Comparison of ENCODE assay signal across 1 cellular context in the genomic region with DNA sequence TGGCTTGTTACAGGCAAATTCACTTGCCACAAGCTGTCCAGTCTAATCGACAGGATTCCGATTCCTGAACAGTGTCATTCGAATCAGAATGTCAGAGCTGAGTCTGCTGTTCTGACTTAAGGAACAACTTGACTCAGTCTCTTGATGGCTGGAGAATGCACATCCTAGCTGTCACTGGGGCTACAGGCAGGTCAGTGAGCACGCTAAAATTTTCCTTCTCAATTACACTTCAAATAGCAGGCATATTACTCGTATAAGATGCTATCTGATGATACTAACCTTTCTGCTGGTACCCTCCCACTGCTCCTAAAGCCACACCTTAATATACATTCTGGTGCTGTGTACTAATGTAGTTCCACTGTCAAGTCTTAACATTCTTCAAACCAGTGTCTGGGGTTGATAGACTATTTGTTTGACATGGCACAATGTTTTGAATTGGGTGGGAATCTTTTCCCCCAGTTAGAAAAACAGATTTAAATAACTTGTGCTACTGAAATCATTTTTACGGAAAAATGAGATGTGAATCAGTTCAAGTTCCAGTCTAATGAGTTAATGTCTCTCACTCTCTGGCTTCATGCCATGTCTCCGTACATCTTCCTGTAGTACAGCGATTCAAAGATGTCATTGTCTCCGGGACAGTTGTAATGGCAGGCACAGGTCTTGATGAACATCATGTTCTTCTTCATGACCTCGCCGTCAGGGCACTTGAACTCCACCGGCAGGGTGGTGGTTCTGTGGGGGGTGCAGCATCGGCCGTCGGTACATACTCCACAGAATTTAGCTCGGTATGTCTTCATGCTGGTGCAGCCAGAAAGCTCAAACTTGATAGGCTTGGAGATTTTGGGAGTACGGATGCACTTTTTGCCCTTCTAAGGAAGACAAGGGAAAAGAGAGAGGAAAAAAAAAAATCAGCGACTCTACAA.
TF ChIP-seq lines count a peak whose summit lies in the region.

No MANE protein-coding gene starts in this region.

TF ChIP-seq in HepG2, 621 proteins besides CTCF, POLR2A, EP300 and RAD21 (continued from another document and continues in another):
- TF ChIP-seq ZNF646 (CRISPR knock-in tag; IDR thresholded peaks at IDR 0.05) (no peak), ZFP37 (CRISPR knock-in tag; IDR thresholded peaks at IDR 0.05; ENCODE audit: borderline replicate concordance) (no peak), ZIK1 (CRISPR knock-in tag; IDR thresholded peaks at IDR 0.05; ENCODE audit: borderline replicate concordance, low read depth) (no peak), XBP1 (CRISPR knock-in tag; IDR thresholded peaks at IDR 0.05) (no peak), ZNF678 (CRISPR knock-in tag; IDR thresholded peaks at IDR 0.05) (no peak), STAG1 (CRISPR knock-in tag; IDR thresholded peaks at IDR 0.05) (no peak), DZIP1 (CRISPR knock-in tag; IDR thresholded peaks at IDR 0.05) (no peak), ZNF235 (CRISPR knock-in tag; IDR thresholded peaks at IDR 0.05; ENCODE audit: borderline replicate concordance) (no peak), KDM3A (CRISPR knock-in tag; IDR thresholded peaks at IDR 0.05; ENCODE audit: low read depth) (no peak), RARG (CRISPR knock-in tag; IDR thresholded peaks at IDR 0.05; ENCODE audit: low read depth) (no peak), TCF7 (IDR thresholded peaks at IDR 0.05; ENCODE audit: low read depth) (no peak), PAF1 (CRISPR knock-in tag; IDR thresholded peaks at IDR 0.05) (peak; percentile 95), ZFP36L2 (CRISPR knock-in tag; IDR thresholded peaks at IDR 0.05) (no peak), ZNF713 (CRISPR knock-in tag; IDR thresholded peaks at IDR 0.05) (no peak), ZNF501 (CRISPR knock-in tag; IDR thresholded peaks at IDR 0.05) (no peak), CBX2 (IDR thresholded peaks at IDR 0.05; ENCODE audit: low read depth, low read length) (no peak), CBX2 (CRISPR knock-in tag; IDR thresholded peaks at IDR 0.05; ENCODE audit: low read depth) (peak; percentile 16; the same call in 1 of the 2 replicates), MTERF4 (CRISPR knock-in tag; IDR thresholded peaks at IDR 0.05) (no peak), U2AF1 (optimal IDR thresholded peaks at IDR 0.05; ENCODE audit: low read depth, low read length) (no peak), ZSCAN31 (CRISPR knock-in tag; IDR thresholded peaks at IDR 0.05; ENCODE audit: low read depth) (no peak), SNAPC2 (CRISPR knock-in tag; IDR thresholded peaks at IDR 0.05) (0 out of 2 replicates have a peak, but pooled peaks have one; percentile 21), FOXO4 (CRISPR knock-in tag; conservative IDR thresholded peaks at IDR 0.05) (no peak), FOXK2 (IDR thresholded peaks at IDR 0.05) (no peak), ZBTB33 (CRISPR knock-in tag; IDR thresholded peaks at IDR 0.05) (no peak), PBX2 (CRISPR knock-in tag; IDR thresholded peaks at IDR 0.05) (no peak), ZNF878 (CRISPR knock-in tag; IDR thresholded peaks at IDR 0.05) (0 out of 2 replicates have a peak, but pooled peaks have one; percentile 41), ZNF703 (CRISPR knock-in tag; IDR thresholded peaks at IDR 0.05; ENCODE audit: borderline replicate concordance) (0 out of 2 replicates have a peak, but pooled peaks have one; percentile 17)
- TF ChIP-seq, protein P1, sequence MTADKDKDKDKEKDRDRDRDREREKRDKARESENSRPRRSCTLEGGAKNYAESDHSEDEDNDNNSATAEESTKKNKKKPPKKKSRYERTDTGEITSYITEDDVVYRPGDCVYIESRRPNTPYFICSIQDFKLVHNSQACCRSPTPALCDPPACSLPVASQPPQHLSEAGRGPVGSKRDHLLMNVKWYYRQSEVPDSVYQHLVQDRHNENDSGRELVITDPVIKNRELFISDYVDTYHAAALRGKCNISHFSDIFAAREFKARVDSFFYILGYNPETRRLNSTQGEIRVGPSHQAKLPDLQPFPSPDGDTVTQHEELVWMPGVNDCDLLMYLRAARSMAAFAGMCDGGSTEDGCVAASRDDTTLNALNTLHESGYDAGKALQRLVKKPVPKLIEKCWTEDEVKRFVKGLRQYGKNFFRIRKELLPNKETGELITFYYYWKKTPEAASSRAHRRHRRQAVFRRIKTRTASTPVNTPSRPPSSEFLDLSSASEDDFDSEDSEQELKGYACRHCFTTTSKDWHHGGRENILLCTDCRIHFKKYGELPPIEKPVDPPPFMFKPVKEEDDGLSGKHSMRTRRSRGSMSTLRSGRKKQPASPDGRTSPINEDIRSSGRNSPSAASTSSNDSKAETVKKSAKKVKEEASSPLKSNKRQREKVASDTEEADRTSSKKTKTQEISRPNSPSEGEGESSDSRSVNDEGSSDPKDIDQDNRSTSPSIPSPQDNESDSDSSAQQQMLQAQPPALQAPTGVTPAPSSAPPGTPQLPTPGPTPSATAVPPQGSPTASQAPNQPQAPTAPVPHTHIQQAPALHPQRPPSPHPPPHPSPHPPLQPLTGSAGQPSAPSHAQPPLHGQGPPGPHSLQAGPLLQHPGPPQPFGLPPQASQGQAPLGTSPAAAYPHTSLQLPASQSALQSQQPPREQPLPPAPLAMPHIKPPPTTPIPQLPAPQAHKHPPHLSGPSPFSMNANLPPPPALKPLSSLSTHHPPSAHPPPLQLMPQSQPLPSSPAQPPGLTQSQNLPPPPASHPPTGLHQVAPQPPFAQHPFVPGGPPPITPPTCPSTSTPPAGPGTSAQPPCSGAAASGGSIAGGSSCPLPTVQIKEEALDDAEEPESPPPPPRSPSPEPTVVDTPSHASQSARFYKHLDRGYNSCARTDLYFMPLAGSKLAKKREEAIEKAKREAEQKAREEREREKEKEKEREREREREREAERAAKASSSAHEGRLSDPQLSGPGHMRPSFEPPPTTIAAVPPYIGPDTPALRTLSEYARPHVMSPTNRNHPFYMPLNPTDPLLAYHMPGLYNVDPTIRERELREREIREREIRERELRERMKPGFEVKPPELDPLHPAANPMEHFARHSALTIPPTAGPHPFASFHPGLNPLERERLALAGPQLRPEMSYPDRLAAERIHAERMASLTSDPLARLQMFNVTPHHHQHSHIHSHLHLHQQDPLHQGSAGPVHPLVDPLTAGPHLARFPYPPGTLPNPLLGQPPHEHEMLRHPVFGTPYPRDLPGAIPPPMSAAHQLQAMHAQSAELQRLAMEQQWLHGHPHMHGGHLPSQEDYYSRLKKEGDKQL (CRISPR knock-in tag; IDR thresholded peaks at IDR 0.05; ENCODE audit: low read depth): no peak
